Comparison of ENCODE assay signal across 15 cellular contexts in the genomic region with DNA sequence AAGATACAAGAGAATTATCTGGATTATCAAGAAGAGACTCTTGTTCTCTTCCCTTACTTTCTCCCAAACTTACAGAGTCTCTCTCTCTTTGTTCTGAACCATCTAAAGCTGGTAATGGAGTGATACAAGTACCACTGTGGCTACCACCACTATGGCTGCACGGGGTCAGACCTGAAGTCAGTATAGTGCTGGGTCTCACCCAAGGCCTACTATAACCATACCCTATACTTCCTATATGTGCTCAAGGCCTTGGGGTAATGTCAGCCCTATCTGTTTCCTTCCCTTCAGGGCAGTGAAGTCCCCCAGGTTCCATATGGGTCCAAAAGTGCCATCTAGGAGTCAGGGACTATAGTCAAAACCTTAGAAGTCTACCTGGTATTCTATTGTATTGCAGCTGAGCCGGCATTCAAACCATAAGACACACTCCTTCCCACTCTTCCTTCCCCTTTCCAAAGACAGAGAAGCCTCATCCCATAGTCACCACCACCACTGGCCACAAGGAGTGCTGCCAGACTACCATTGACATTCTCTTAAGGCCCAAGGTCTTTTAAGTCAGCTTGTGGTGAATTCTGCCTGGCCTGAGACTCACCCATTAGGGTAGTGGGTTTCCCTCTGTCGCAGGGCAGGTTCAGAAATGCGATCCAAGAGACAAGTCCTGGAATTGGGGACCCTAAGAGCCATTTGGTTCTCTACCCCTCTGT.
"Had no signal": no experiment of that assay in that cellular context is flagged by ENCODE, and none has a peak within 500 bp of the region (broad histone marks: within the 10 kb centered on the region; RNA-seq: fewer than 3 reads in every experiment).

No MANE protein-coding gene starts in this region.

- H3K4me3 Mint-ChIP-seq: activated B cell treated with CpG ODN at 0.5 μM for 24 hours; activated naive CD8-positive, alpha-beta T cell; activated T-cell treated with anti-CD3 and anti-CD28 coated beads, Interleukin-2, amount 50 U/mL, for 72 hours; immature natural killer cell; stimulated activated effector memory CD8-positive, alpha-beta T cell treated with anti-CD3 and anti-CD28 coated beads, Interleukin-12 subunit alpha, Interleukin-12 subunit beta, amount 100 ng/mL, for 72 hours; T-helper 1 cell treated with Interleukin-12 subunit alpha and Interleukin-12 subunit beta and Interleukin-4 antibody, amounts not matched to agents 30 μg/mL and 1 μg/mL, for 36 hours had no signal

- H3K4me1 ChIP-seq: body of pancreas, colonic mucosa, pancreas had no signal

- ATAC-seq: activated T-cell treated with anti-CD3 and anti-CD28 coated beads, Interleukin-2, amount 50 U/mL, for 72 hours; body of pancreas; pancreas had no signal

- DNase-seq: activated B cell treated with CpG ODN at 0.5 μM for 24 hours; activated CD4-positive, alpha-beta T cell treated with anti-CD3 and anti-CD28 coated beads for 48 hours; activated CD8-positive, alpha-beta memory T cell treated with anti-CD3 and anti-CD28 coated beads, Interleukin-2, amount 50 U/mL, for 48 hours; activated gamma-delta T cell; activated T-cell treated with anti-CD3 and anti-CD28 coated beads, Interleukin-2, amount 50 U/mL, for 72 hours; amygdala; body of pancreas; central memory CD4-positive, alpha-beta T cell; colonic mucosa; foreskin melanocyte; immature natural killer cell; pancreas had no signal

- H3K27me3 ChIP-seq: body of pancreas, colonic mucosa, pancreas had no signal

- H3K27ac ChIP-seq: body of pancreas, colonic mucosa, pancreas had no signal

- H3K36me3 Mint-ChIP-seq: activated naive CD8-positive, alpha-beta T cell; immature natural killer cell; stimulated activated effector memory CD8-positive, alpha-beta T cell treated with anti-CD3 and anti-CD28 coated beads, Interleukin-12 subunit alpha, Interleukin-12 subunit beta, amount 100 ng/mL, for 72 hours had no signal

- H3K4me3 ChIP-seq: body of pancreas, colonic mucosa, pancreas had no signal

- H3K36me3 ChIP-seq: colonic mucosa, pancreas had no signal

- H3K9me3 ChIP-seq: body of pancreas, colonic mucosa, pancreas had no signal

- H3K27me3 Mint-ChIP-seq: activated B cell treated with CpG ODN at 0.5 μM for 24 hours had no signal

- H3K4me1 Mint-ChIP-seq: activated B cell treated with CpG ODN at 0.5 μM for 24 hours; immature natural killer cell; stimulated activated effector memory CD8-positive, alpha-beta T cell treated with anti-CD3 and anti-CD28 coated beads, Interleukin-12 subunit alpha, Interleukin-12 subunit beta, amount 100 ng/mL, for 72 hours had no signal

- H3K27ac Mint-ChIP-seq: activated B cell treated with CpG ODN at 0.5 μM for 24 hours; activated naive CD8-positive, alpha-beta T cell; activated T-cell treated with anti-CD3 and anti-CD28 coated beads, Interleukin-2, amount 50 U/mL, for 72 hours; immature natural killer cell; stimulated activated effector memory CD8-positive, alpha-beta T cell treated with anti-CD3 and anti-CD28 coated beads, Interleukin-12 subunit alpha, Interleukin-12 subunit beta, amount 100 ng/mL, for 72 hours; T-helper 1 cell treated with Interleukin-12 subunit alpha and Interleukin-12 subunit beta and Interleukin-4 antibody, amounts not matched to agents 30 μg/mL and 1 μg/mL, for 36 hours had no signal

- H3K9me3 Mint-ChIP-seq: stimulated activated effector memory CD8-positive, alpha-beta T cell treated with anti-CD3 and anti-CD28 coated beads, Interleukin-12 subunit alpha, Interleukin-12 subunit beta, amount 100 ng/mL, for 72 hours had no signal
